Comparison of ENCODE assay signal across 32 cellular contexts in genomic region chr7:108488902-108489538, GRCh38. TPM values are rescaled to one million over a fixed set of nuclear protein-coding genes. Genes with fewer than 3 reads are reported as not detected.
A peak's percentile ranks its signal among the peaks of the same experiment; 100 is the strongest.
DNase-seq lines count a peak whose midpoint lies in the region; ATAC-seq, FAIRE-seq and TF ChIP-seq lines count a peak whose summit lies in the region.
"Had no signal": no experiment of that assay in that cellular context is flagged by ENCODE, and none has a peak within 500 bp of the region (broad histone marks: within the 10 kb centered on the region; RNA-seq: fewer than 3 reads in every experiment).

No MANE protein-coding gene starts in this region.

- H3K79me2 ChIP-seq in neural progenitor cell (ENCODE audit: low read depth), result no peaks in the 10 kb centered on the region

- CTCF ChIA-PET in WTC11 (lab: Charles Lee), result interaction anchor here (1.0 kb wide), 1 partner anchor 8 kb away, joined by 5 read pairs; no protein-coding TSS in a partner anchor

- H3K27ac Mint-ChIP-seq in WTC11, result peak overlapping the region; percentile 16; the same call in 1 of the 2 replicates
- H3K27ac Mint-ChIP-seq in neural progenitor cell, result no peak overlapping the region
- H3K27ac Mint-ChIP-seq: activated naive CD8-positive, alpha-beta T cell; natural killer cell; stimulated activated memory B cell treated with anti-CD40 and anti-IgM and Interleukin-4, amounts not matched to agents 10 μg/mL and 1 μg/mL and 100 μg/mL, for 72 hours; type B pancreatic cell had no signal

- no peak overlapping the region for H3K9ac ChIP-seq in neural progenitor cell

- TF ChIP-seq CTCF in WTC11 (IDR thresholded peaks at IDR 0.05) (no peak), neural progenitor cell (IDR thresholded peaks at IDR 0.05) (no peak), D721Med (IDR thresholded peaks at IDR 0.05; ENCODE audit: insufficient read depth, missing control alignments) (no peak)

- H3K4me1 Mint-ChIP-seq in WTC11 (no peaks in the 10 kb centered on the region), neural progenitor cell (no peaks in the 10 kb centered on the region)

- no peak overlapping the region for H2AFZ ChIP-seq in neural progenitor cell (replicated peaks)

- H3K36me3 Mint-ChIP-seq in WTC11, result no peaks in the 10 kb centered on the region
- peaks cover 7% of the 10 kb centered on the region for H3K36me3 Mint-ChIP-seq in neural progenitor cell
- H3K36me3 Mint-ChIP-seq: natural killer cell had no signal

- H3K27ac ChIP-seq in neural progenitor cell, result no peak overlapping the region
- H3K27ac ChIP-seq: C4-2B, VCaP had no signal

- peak; percentile 61; the same call in 1 of the 2 replicates for ATAC-seq in WTC11
- ATAC-seq: mucosa of descending colon; natural killer cell; Panc1; stimulated activated memory B cell treated with anti-CD40 and anti-IgM and Interleukin-4, amounts not matched to agents 10 μg/mL and 1 μg/mL and 100 μg/mL, for 72 hours had no signal

- H3K4me3 Mint-ChIP-seq in WTC11 (no peak overlapping the region), neural progenitor cell (no peak overlapping the region)
- H3K4me3 Mint-ChIP-seq: activated naive CD8-positive, alpha-beta T cell; natural killer cell; stimulated activated memory B cell treated with anti-CD40 and anti-IgM and Interleukin-4, amounts not matched to agents 10 μg/mL and 1 μg/mL and 100 μg/mL, for 72 hours; type B pancreatic cell had no signal

- H3K9me3 ChIP-seq in neural progenitor cell (ENCODE audit: low read depth), result no peaks in the 10 kb centered on the region
- H3K9me3 ChIP-seq: Caco-2, mucosa of descending colon had no signal

- H3K27me3 ChIP-seq in H7 (ENCODE audit: control insufficient read depth, insufficient read depth, low read length) (no peaks in the 10 kb centered on the region), neural progenitor cell (no peaks in the 10 kb centered on the region)

- no peak for FAIRE-seq in D721Med (lab: Jason Lieb, UNC)
- FAIRE-seq: bronchial epithelial cell, colon had no signal

- H3K36me3 ChIP-seq in H7 (replicated peaks; ENCODE audit: control insufficient read depth, insufficient read depth, low read length) (no peaks in the 10 kb centered on the region), neural progenitor cell (peaks cover 1% of the 10 kb centered on the region)

- POLR2A ChIA-PET in WTC11 (lab: Charles Lee), result no interaction called here

- H3K9me3 Mint-ChIP-seq in WTC11 (no peaks in the 10 kb centered on the region), neural progenitor cell (no peaks in the 10 kb centered on the region)
- H3K9me3 Mint-ChIP-seq: natural killer cell; stimulated activated memory B cell treated with anti-CD40 and anti-IgM and Interleukin-4, amounts not matched to agents 10 μg/mL and 1 μg/mL and 100 μg/mL, for 72 hours; type B pancreatic cell had no signal

- DNase-seq in H7 (peak; percentile 12), WTC11 (ENCODE audit: low spot score) (no peak), glomerular endothelial cell (ENCODE audit: extremely low read depth, low read depth, low spot score) (peak; percentile 62), neural progenitor cell (ENCODE audit: low spot score) (peak; percentile 15), D721Med (ENCODE audit: insufficient read length, low spot score) (no peak)
- no peak for DNase-seq in activated CD4-positive, CD25-positive, alpha-beta regulatory T cell treated with anti-CD3 and anti-CD28 coated beads, Interleukin-2, amount 50 U/mL, for 72 hours
- no peak for DNase-seq in stimulated activated CD4-positive, alpha-beta T cell treated with anti-CD3 and anti-CD28 coated beads, Interleukin-4, amount 100 ng/mL, for 24 hours
- DNase-seq: activated CD4-positive, alpha-beta T cell treated with anti-CD3 and anti-CD28 coated beads for 48 hours; activated effector memory CD4-positive, alpha-beta T cell treated with anti-CD3 and anti-CD28 coated beads, Interleukin-2, amount 50 U/mL, for 16 hours; anterior cingulate cortex; Caco-2; effector CD4-positive, alpha-beta T cell; glutamatergic neuron; kidney glomerular epithelial cell; mucosa of descending colon; natural killer cell; NCI-H1092 treated with DMSO at 0.1 percent for 48 hours; NCI-H187 treated with DMSO at 0.1 percent for 48 hours; NCI-H524; SHP77 treated with DMSO at 0.1 percent for 48 hours; substantia nigra; SW 1271 had no signal

- H3K4me2 ChIP-seq in neural progenitor cell, result no peak overlapping the region

- H3K27me3 Mint-ChIP-seq in WTC11 (ENCODE audit: low read depth) (no peaks in the 10 kb centered on the region), neural progenitor cell (ENCODE audit: insufficient read depth, low read depth) (peaks cover 2% of the 10 kb centered on the region)
- H3K27me3 Mint-ChIP-seq: activated naive CD8-positive, alpha-beta T cell; stimulated activated memory B cell treated with anti-CD40 and anti-IgM and Interleukin-4, amounts not matched to agents 10 μg/mL and 1 μg/mL and 100 μg/mL, for 72 hours; type B pancreatic cell had no signal

- no peak overlapping the region for H3K4me3 ChIP-seq in H7 (ENCODE audit: insufficient read depth, low read depth, low read length)
- no peak overlapping the region for H3K4me3 ChIP-seq in neural progenitor cell
- H3K4me3 ChIP-seq: lung, mucosa of descending colon had no signal

- no peaks in the 10 kb centered on the region for H3K4me1 ChIP-seq in neural progenitor cell
- H3K4me1 ChIP-seq: Caco-2 had no signal

- no peaks in the 10 kb centered on the region for H3F3A ChIP-seq in neural progenitor cell (ENCODE audit: low read depth)

- no peaks in the 10 kb centered on the region for H4K20me1 ChIP-seq in neural progenitor cell (ENCODE audit: low read depth)

TF ChIP-seq in WTC11, 78 proteins besides CTCF, POLR2A, EP300 and RAD21 (continues in another document):
- no peak for TF ChIP-seq OVOL2 (CRISPR knock-in tag; IDR thresholded peaks at IDR 0.05; ENCODE audit: borderline replicate concordance)
- no peak for TF ChIP-seq NFATC4 (CRISPR knock-in tag; IDR thresholded peaks at IDR 0.05)
- no peak for TF ChIP-seq EMX1 (CRISPR knock-in tag; IDR thresholded peaks at IDR 0.05)
- TF ChIP-seq FOXP4 (CRISPR knock-in tag; IDR thresholded peaks at IDR 0.05), result no peak
- no peak for TF ChIP-seq TCF7 (CRISPR knock-in tag; IDR thresholded peaks at IDR 0.05; ENCODE audit: low read depth)
- no peak for TF ChIP-seq ZNF396 (CRISPR knock-in tag; IDR thresholded peaks at IDR 0.05; ENCODE audit: borderline replicate concordance)
- no peak for TF ChIP-seq CBFB (CRISPR knock-in tag; IDR thresholded peaks at IDR 0.05; ENCODE audit: low read depth)
- no peak for TF ChIP-seq IRF2 (CRISPR knock-in tag; IDR thresholded peaks at IDR 0.05; ENCODE audit: borderline replicate concordance, low read depth)
- TF ChIP-seq FOXJ3 (CRISPR knock-in tag; IDR thresholded peaks at IDR 0.05; ENCODE audit: borderline replicate concordance), result no peak
- TF ChIP-seq SMAD4 (CRISPR knock-in tag; IDR thresholded peaks at IDR 0.05), result no peak
- TF ChIP-seq USF2 (CRISPR knock-in tag; IDR thresholded peaks at IDR 0.05), result no peak
- TF ChIP-seq NFYB (CRISPR knock-in tag; conservative IDR thresholded peaks at IDR 0.05; ENCODE audit: low read depth), result no peak

RNA-seq across cellular contexts. Expression of gene NRCAM, which starts 32.8 kb away (rescaled TPM):
- 0.38 and 1.8 TPM in 2 replicates for total RNA-seq in H7 (2014; rRNA removed; shearing (Covaris generic))
- 2.6 to 2.9 TPM (median 2.7 TPM) in 3 replicates for total RNA-seq in WTC11 (2021)
- 14.8 and 20.1 TPM in 2 replicates for total RNA-seq in glomerular endothelial cell
- 37.2 and 104 TPM in 2 replicates for total RNA-seq in neural progenitor cell (ENCODE audit: low replicate concordance)
- total RNA-seq: G401 had no signal

RNA-seq across cellular contexts. Expression of gene PNPLA8, which starts 36.9 kb away (rescaled TPM):
- 15.1 and 16.4 TPM in 2 replicates for total RNA-seq in H7 (2014; rRNA removed; shearing (Covaris generic))
- 11.1 to 12.4 TPM (median 11.4 TPM) in 3 replicates for total RNA-seq in WTC11 (2021)
- total RNA-seq in glomerular endothelial cell, result 18.8 and 20.2 TPM in 2 replicates
- total RNA-seq in neural progenitor cell (ENCODE audit: low replicate concordance), result 21.7 and 33.4 TPM in 2 replicates

Comparison
In these comparisons a context has a peak if more than half of its experiments do, and no peak if none do; other contexts are left out.
1. DNase-seq: peak in H7 (single experiment), glomerular endothelial cell (single experiment) and neural progenitor cell (single experiment); none in WTC11 (single experiment), activated CD4-positive, CD25-positive, alpha-beta regulatory T cell treated with anti-CD3 and anti-CD28 coated beads, Interleukin-2, amount 50 U/mL, for 72 hours (single experiment), D721Med (single experiment) and stimulated activated CD4-positive, alpha-beta T cell treated with anti-CD3 and anti-CD28 coated beads, Interleukin-4, amount 100 ng/mL, for 24 hours (single experiment).